ENCODE assay signal across 8 cellular contexts in genomic region chr17:48593126-48593829, GRCh38.
DNase-seq lines count a peak whose midpoint lies in the region; ATAC-seq, FAIRE-seq and TF ChIP-seq lines count a peak whose summit lies in the region.

TSS of gene HOXB5 (minus strand) at chr17:48593779. CDS start at chr17:48593682, 97 bp downstream.

- FAIRE-seq in GM19239 (lab: Jason Lieb, UNC) = peak; percentile 78

- H4K20me1 ChIP-seq in OCI-LY3 (ENCODE audit: insufficient read depth, low read length) = no peaks in the 10 kb centered on the region

- H2AFZ ChIP-seq in OCI-LY3 (ENCODE audit: low read depth, low read length) = no peak within 1 kb of the TSS

- no peaks in the 10 kb centered on the region for H3K9me3 ChIP-seq in OCI-LY3 (ENCODE audit: insufficient read depth, low read length)

- ATAC-seq in GM18858 (IDR thresholded peaks at IDR 0.05; ENCODE audit: unreplicated experiment) (no peak), HG03039 (IDR thresholded peaks at IDR 0.05; ENCODE audit: unreplicated experiment) (no peak)

- H3K36me3 ChIP-seq in OCI-LY3 (replicated peaks; ENCODE audit: low read depth, low read length) = no peaks in the 10 kb centered on the region

- peaks cover 7% of the 10 kb centered on the region; the same call in 1 of the 2 replicates for H3K79me2 ChIP-seq in OCI-LY3 (ENCODE audit: low read length)

- peaks cover 29% of the 10 kb centered on the region for H3K4me1 ChIP-seq in OCI-LY3 (ENCODE audit: low read length)

- TF ChIP-seq CTCF in OCI-LY3 (IDR thresholded peaks at IDR 0.05; ENCODE audit: low read depth, low read length) = no peak

- no peak within 1 kb of the TSS for H3K27ac ChIP-seq in OCI-LY3 (ENCODE audit: low read length)

- peak within 1 kb of the TSS; percentile 21; the same call in 1 of the 2 replicates for H3K9ac ChIP-seq in OCI-LY3 (ENCODE audit: low read length)

- peaks cover 26% of the 10 kb centered on the region for H3K27me3 ChIP-seq in OCI-LY3 (ENCODE audit: low read depth, low read length)

- H3K4me2 ChIP-seq in OCI-LY3 (ENCODE audit: low read length) = peak within 1 kb of the TSS; percentile 80

- DNase-seq in GM19239 (ENCODE audit: insufficient read length, low spot score) (no peak), erythroblast (lab: John Stamatoyannopoulos, UW) (peak; percentile 62 to 63), retina (peak; percentile 70), ecto neural progenitor cell (ENCODE audit: low spot score) (no peak)
- DNase-seq in stimulated activated CD4-positive, alpha-beta T cell treated with anti-CD3 and anti-CD28 coated beads, Interleukin-2, amount 100 ng/mL, for 48 hours = no peak

- peak within 1 kb of the TSS; percentile 68 for H3K4me3 ChIP-seq in OCI-LY3 (ENCODE audit: low read length)

- no peak for TF ChIP-seq POLR2A in erythroblast (IDR thresholded peaks at IDR 0.05; ENCODE audit: low read length)

Comparison
In these comparisons a context has a peak if more than half of its experiments do, and no peak if none do; other contexts are left out.
1. DNase-seq: peak in erythroblast (2 of 2) and retina (single experiment); none in GM19239 (single experiment), stimulated activated CD4-positive, alpha-beta T cell treated with anti-CD3 and anti-CD28 coated beads, Interleukin-2, amount 100 ng/mL, for 48 hours (0 of 2) and ecto neural progenitor cell (single experiment).